Comparison of ENCODE assay signal across 8 cellular contexts in the genomic region with DNA sequence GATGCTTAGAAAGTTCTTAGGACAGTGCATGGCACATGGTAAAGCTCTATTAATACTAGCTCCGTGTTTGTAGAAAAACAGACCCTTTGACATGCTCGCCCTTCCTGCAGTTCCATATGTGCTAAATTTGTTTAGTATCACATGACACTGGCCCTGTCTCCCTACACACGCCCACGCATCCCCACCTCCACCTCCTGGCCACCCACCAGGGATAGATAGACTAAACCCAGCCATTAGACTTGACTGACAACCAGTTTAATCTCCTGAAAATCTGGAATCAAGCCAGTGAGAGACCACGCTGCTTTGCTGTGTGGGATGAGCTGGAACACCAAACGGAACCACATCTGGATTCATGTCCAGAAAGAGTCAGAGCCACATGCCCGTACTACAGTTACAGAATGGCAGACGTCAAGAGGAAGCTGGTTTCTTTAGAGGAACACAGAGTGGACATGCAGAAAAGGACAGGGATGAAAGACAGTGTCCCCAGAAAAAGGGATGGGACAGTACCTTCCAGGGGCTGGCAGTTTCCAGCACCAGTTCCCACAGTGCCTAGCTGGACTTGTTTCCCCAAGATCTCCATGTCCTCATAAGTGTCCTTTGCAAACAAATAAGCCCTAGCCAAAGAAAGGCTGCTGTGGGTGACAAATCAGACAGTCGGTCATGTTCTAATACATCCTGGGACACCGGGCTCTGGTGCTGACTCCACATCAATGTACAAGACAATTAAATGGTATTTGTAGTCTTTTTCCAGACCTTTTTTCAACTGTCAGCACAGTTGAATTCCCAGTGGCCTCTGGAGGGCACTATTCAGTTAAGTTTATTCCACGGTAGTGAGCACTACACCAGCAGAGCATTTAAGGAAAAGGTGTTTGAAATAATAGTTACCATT.
DNase-seq lines count a peak whose midpoint lies in the region; ATAC-seq and TF ChIP-seq lines count a peak whose summit lies in the region.

No MANE protein-coding gene starts in this region.

- TF ChIP-seq EP300 in suprapubic skin (IDR thresholded peaks at IDR 0.05), result no peak

- H3K4me3 ChIP-seq in GM23338 (no peak overlapping the region), WERI-Rb-1 (ENCODE audit: low read depth, low read length) (no peak overlapping the region), suprapubic skin (no peak overlapping the region)

- no peaks in the 10 kb centered on the region for H3K27me3 ChIP-seq in GM23338 (ENCODE audit: insufficient read depth)
- no peaks in the 10 kb centered on the region for H3K27me3 ChIP-seq in WERI-Rb-1 (ENCODE audit: insufficient read depth, low read depth, severe bottlenecking)
- H3K27me3 ChIP-seq in suprapubic skin, result no peaks in the 10 kb centered on the region

- H3K36me3 Mint-ChIP-seq in GM23338 (ENCODE audit: low read depth), result peaks cover 9% of the 10 kb centered on the region; the same call in 1 of the 3 replicates

- no peaks in the 10 kb centered on the region for H3K4me1 ChIP-seq in GM23338 (ENCODE audit: insufficient read depth)
- peaks cover 2% of the 10 kb centered on the region for H3K4me1 ChIP-seq in suprapubic skin

- H3K9me2 ChIP-seq in GM23338 (ENCODE audit: insufficient read depth), result no peaks in the 10 kb centered on the region

- H3K4me3 Mint-ChIP-seq in GM23338, result no peak overlapping the region

- H3K9me3 ChIP-seq in WERI-Rb-1 (ENCODE audit: severe bottlenecking) (peaks cover 14% of the 10 kb centered on the region), suprapubic skin (no peaks in the 10 kb centered on the region)

- no peaks in the 10 kb centered on the region for H3K27me3 Mint-ChIP-seq in GM23338 (ENCODE audit: insufficient read depth, low read depth, poor library complexity)

- H3K79me2 ChIP-seq in GM23338 (replicated peaks; ENCODE audit: insufficient read depth), result no peaks in the 10 kb centered on the region

- H3K36me3 ChIP-seq in GM23338 (ENCODE audit: insufficient read depth) (no peaks in the 10 kb centered on the region), WERI-Rb-1 (no peaks in the 10 kb centered on the region), suprapubic skin (no peaks in the 10 kb centered on the region)

- no peak overlapping the region for H2AFZ ChIP-seq in GM23338

- TF ChIP-seq CTCF in GM23338 (conservative IDR thresholded peaks at IDR 0.05; ENCODE audit: low read depth in 2 of 2) (peak; percentile 80 to 87), WERI-Rb-1 (IDR thresholded peaks at IDR 0.05; ENCODE audit: low read depth, low read length) (peak; percentile 52; the same call in 1 of the 2 replicates), suprapubic skin (IDR thresholded peaks at IDR 0.05) (peak; percentile 43 to 55)

- ATAC-seq in GM23338 (peak; percentile 96), HG03025 (IDR thresholded peaks at IDR 0.05; ENCODE audit: low FRiP score, unreplicated experiment) (no peak)

- no peak overlapping the region for H3K27ac Mint-ChIP-seq in GM23338

- WGBS in suprapubic skin, result 52% methylated on average over 11 of the region's 11 CpGs

- peaks cover 14% of the 10 kb centered on the region for H3K9me3 Mint-ChIP-seq in GM23338

- H4K20me1 ChIP-seq in GM23338 (replicated peaks; ENCODE audit: insufficient read depth), result no peaks in the 10 kb centered on the region

- no peaks in the 10 kb centered on the region for H3F3A ChIP-seq in GM23338 (replicated peaks; ENCODE audit: low read depth)

- no peak overlapping the region for H3K27ac ChIP-seq in GM23338 (ENCODE audit: low read depth)
- no peak overlapping the region for H3K27ac ChIP-seq in WERI-Rb-1
- H3K27ac ChIP-seq in suprapubic skin, result no peak overlapping the region

- TF ChIP-seq POLR2A in suprapubic skin (IDR thresholded peaks at IDR 0.05), result no peak

- H3K4me2 ChIP-seq in GM23338, result no peak overlapping the region

- DNase-seq in COLO829 (ENCODE audit: low spot score) (peak; percentile 28), GM23338 (ENCODE audit: low spot score) (peak; percentile 89), NCI-H2107 treated with DMSO at 0.1 percent for 48 hours (lab: John Stamatoyannopoulos, UW; ENCODE audit: unreplicated experiment) (peak; percentile 75), WERI-Rb-1 (peak; percentile 72), ecto neural progenitor cell (ENCODE audit: low spot score) (peak; percentile 51), medulla oblongata (ENCODE audit: extremely low spot score) (peak; percentile 83), suprapubic skin (ENCODE audit: low spot score in 2 of 2) (no peak)

- H3K4me1 Mint-ChIP-seq in GM23338, result peaks cover 9% of the 10 kb centered on the region; the same call in 2 of the 3 replicates

TF ChIP-seq in GM23338, 12 proteins besides CTCF, POLR2A, EP300 and RAD21:
- TF ChIP-seq EZH2 (IDR thresholded peaks at IDR 0.05; ENCODE audit: low read depth, unreplicated experiment) (no peak), EZH2phosphoT487 (IDR thresholded peaks at IDR 0.05; ENCODE audit: unreplicated experiment) (no peak), NANOG (IDR thresholded peaks at IDR 0.05; ENCODE audit: borderline replicate concordance) (no peak), ZNF462 (CRISPR knock-in tag; IDR thresholded peaks at IDR 0.05) (no peak)

Comparison
In these comparisons a context has a peak if more than half of its experiments do, and no peak if none do; other contexts are left out.
1. DNase-seq: peak in COLO829 (single experiment), GM23338 (single experiment), NCI-H2107 treated with DMSO at 0.1 percent for 48 hours (single experiment), WERI-Rb-1 (single experiment), ecto neural progenitor cell (single experiment) and medulla oblongata (single experiment); none in suprapubic skin (0 of 2).
2. Peak in every context shown above with its lines, with median percentiles within 50 percentile points of each other: CTCF ChIP-seq.